ENCODE assay signal across 8 cellular contexts in genomic region chr9:136339173-136339957, GRCh38. TPM values are rescaled to one million over a fixed set of nuclear protein-coding genes. Genes with fewer than 3 reads are reported as not detected.
DNase-seq lines count a peak whose midpoint lies in the region; ATAC-seq and TF ChIP-seq lines count a peak whose summit lies in the region.

No MANE protein-coding gene starts in this region.

- H3K4me3 Mint-ChIP-seq in activated naive CD8-positive, alpha-beta T cell treated with anti-CD3 and anti-CD28 coated beads for 36 hours: no peak overlapping the region

- H3K4me1 ChIP-seq in DND-41 (ENCODE audit: insufficient read depth, low read length) (no peaks in the 10 kb centered on the region), heart right ventricle (peaks cover 9 to 42% (median 29%) of the 10 kb centered on the region in 9 donors)

- no peak overlapping the region for H2AFZ ChIP-seq in DND-41 (ENCODE audit: low read depth, low read length)

- H3K36me3 ChIP-seq in DND-41 (ENCODE audit: insufficient read depth, low read length): peaks cover 4% of the 10 kb centered on the region; the same call in 1 of the 2 replicates
- peaks cover 0 to 40% (median 6%) of the 10 kb centered on the region in 9 donors for H3K36me3 ChIP-seq in heart right ventricle

- H3K4me2 ChIP-seq in DND-41 (ENCODE audit: insufficient read depth, low read length): no peak overlapping the region

- no peaks in the 10 kb centered on the region for H3K36me3 Mint-ChIP-seq in activated naive CD8-positive, alpha-beta T cell treated with anti-CD3 and anti-CD28 coated beads for 36 hours

- H3K4me3 ChIP-seq in DND-41 (ENCODE audit: low read depth in 1 of 2, low read length in 2 of 2) (no peak overlapping the region), heart right ventricle (no peak overlapping the region)

- no peak overlapping the region for H3K9ac ChIP-seq in DND-41 (ENCODE audit: low read depth, low read length)

- H3K9me3 Mint-ChIP-seq in activated naive CD8-positive, alpha-beta T cell treated with anti-CD3 and anti-CD28 coated beads for 36 hours: no peaks in the 10 kb centered on the region

- H3K79me2 ChIP-seq in DND-41 (ENCODE audit: insufficient read depth, low read length): no peaks in the 10 kb centered on the region

- no peaks in the 10 kb centered on the region; the same call in none of the 2 replicates for H4K20me1 ChIP-seq in DND-41 (ENCODE audit: insufficient read depth, low read length)

- DNase-seq in 8988T (peak; percentile 89), DND-41 (no peak), NAMALWA (ENCODE audit: low spot score) (peak; percentile 77), heart right ventricle (peak in 1 of 2 donors; percentile 79), renal cortical epithelial cell (ENCODE audit: low read depth) (peak; percentile 41)
- DNase-seq in activated naive CD8-positive, alpha-beta T cell treated with anti-CD3 and anti-CD28 coated beads for 36 hours: peak; percentile 31

- H3K4me1 Mint-ChIP-seq in activated naive CD8-positive, alpha-beta T cell treated with anti-CD3 and anti-CD28 coated beads for 36 hours: no peaks in the 10 kb centered on the region

- H3K27me3 Mint-ChIP-seq in activated naive CD8-positive, alpha-beta T cell treated with anti-CD3 and anti-CD28 coated beads for 36 hours: no peaks in the 10 kb centered on the region

- intact Hi-C loops in heart right ventricle (cut with DNase I): loop anchor here in 5 of 10 donors (1.0 to 5.0 kb wide), 4 partner anchors 24 to 63 kb away; partner anchors contain the start of genes SNAPC4 (in 3 of the 5) and DNLZ (in 2 of the 5)

- 70 to 76% methylated on average over 32 of the region's 32 CpGs for WGBS in heart right ventricle, 2 donors

- H3K27ac ChIP-seq in DND-41 (ENCODE audit: low read length) (no peak overlapping the region), heart right ventricle (peak overlapping the region in 5 of 10 donors; percentile 14 to 90 (median 26))

- H3K27ac Mint-ChIP-seq in activated naive CD8-positive, alpha-beta T cell treated with anti-CD3 and anti-CD28 coated beads for 36 hours: no peak overlapping the region

- H3K27me3 ChIP-seq in DND-41 (ENCODE audit: insufficient read depth, low read length, poor library complexity) (no peaks in the 10 kb centered on the region), heart right ventricle (no peaks in the 10 kb centered on the region)

- no peaks in the 10 kb centered on the region for H3K9me3 ChIP-seq in DND-41 (ENCODE audit: insufficient read depth, low read length, severe bottlenecking)
- no peaks in the 10 kb centered on the region for H3K9me3 ChIP-seq in heart right ventricle

- TF ChIP-seq CTCF in DND-41 (IDR thresholded peaks at IDR 0.05; ENCODE audit: borderline replicate concordance, extremely low read depth, low read length, poor library complexity, severe bottlenecking) (peak; percentile 18), heart right ventricle (IDR thresholded peaks at IDR 0.05) (peak; percentile 76 to 91 (median 84))

- no peak for ATAC-seq in DND-41 (ENCODE audit: insufficient read depth, low read depth)
- peak in 4 of 8 donors; percentile 23 to 53 (median 31) for ATAC-seq in heart right ventricle
- ATAC-seq in GM18511 (IDR thresholded peaks at IDR 0.05; ENCODE audit: unreplicated experiment): no peak
- no peak for ATAC-seq in HG02588 (IDR thresholded peaks at IDR 0.05; ENCODE audit: unreplicated experiment)

RNA-seq across cellular contexts. Expression of gene GPSM1, which starts 12.0 kb away (rescaled TPM):
- 10 to 100 TPM in 1 of 2 experiments, 1 to 10 TPM in 1; 9.1 to 11.0 TPM for total RNA-seq in activated naive CD8-positive, alpha-beta T cell treated with anti-CD3 and anti-CD28 coated beads for 36 hours
- 10 to 100 TPM; 19.4 to 50.2 (median 24.8) TPM for total RNA-seq in heart right ventricle
- 10 to 100 TPM; 26.2 to 87.8 TPM for polyA plus RNA-seq in heart right ventricle
- total RNA-seq in renal cortical epithelial cell: 15.5 and 23.6 TPM in 2 replicates

RNA-seq across cellular contexts. Expression of gene DNLZ, which starts 24.2 kb away (rescaled TPM):
- total RNA-seq in activated naive CD8-positive, alpha-beta T cell treated with anti-CD3 and anti-CD28 coated beads for 36 hours: 10 to 100 TPM; 24.9 to 26.2 TPM
- total RNA-seq in heart right ventricle (10 to 100 TPM; 23.3 to 39.5 (median 30.7) TPM), renal cortical epithelial cell (12.5 and 17.4 TPM in 2 replicates)
- polyA plus RNA-seq in heart right ventricle: 10 to 100 TPM; 37.0 to 49.2 TPM

RNA-seq across cellular contexts. Expression of gene CARD9, which starts 34.1 kb away (rescaled TPM):
- total RNA-seq in activated naive CD8-positive, alpha-beta T cell treated with anti-CD3 and anti-CD28 coated beads for 36 hours: 1 to 10 TPM; 1.5 to 1.8 TPM
- 1 to 10 TPM in 5 of 10 donors, under 1 TPM in 4, not detected in 1; 0.21 to 2.0 (median 1.1) TPM for total RNA-seq in heart right ventricle
- 1 to 10 TPM; 1.3 to 1.6 TPM for polyA plus RNA-seq in heart right ventricle
- 0.52 and 1.5 TPM in 2 replicates for total RNA-seq in renal cortical epithelial cell

RNA-seq across cellular contexts. Expression of gene CCDC187, which starts 35.5 kb away (rescaled TPM):
- not detected for total RNA-seq in activated naive CD8-positive, alpha-beta T cell treated with anti-CD3 and anti-CD28 coated beads for 36 hours
- total RNA-seq in heart right ventricle: under 1 TPM in 3 of 10 donors, not detected in 7; 0.02 to 0.04 (median 0.03) TPM
- under 1 TPM in 1 of 2 donors, not detected in 1; 0.07 TPM for polyA plus RNA-seq in heart right ventricle
- not detected in 2 replicates for total RNA-seq in renal cortical epithelial cell
